In the genomic region with DNA sequence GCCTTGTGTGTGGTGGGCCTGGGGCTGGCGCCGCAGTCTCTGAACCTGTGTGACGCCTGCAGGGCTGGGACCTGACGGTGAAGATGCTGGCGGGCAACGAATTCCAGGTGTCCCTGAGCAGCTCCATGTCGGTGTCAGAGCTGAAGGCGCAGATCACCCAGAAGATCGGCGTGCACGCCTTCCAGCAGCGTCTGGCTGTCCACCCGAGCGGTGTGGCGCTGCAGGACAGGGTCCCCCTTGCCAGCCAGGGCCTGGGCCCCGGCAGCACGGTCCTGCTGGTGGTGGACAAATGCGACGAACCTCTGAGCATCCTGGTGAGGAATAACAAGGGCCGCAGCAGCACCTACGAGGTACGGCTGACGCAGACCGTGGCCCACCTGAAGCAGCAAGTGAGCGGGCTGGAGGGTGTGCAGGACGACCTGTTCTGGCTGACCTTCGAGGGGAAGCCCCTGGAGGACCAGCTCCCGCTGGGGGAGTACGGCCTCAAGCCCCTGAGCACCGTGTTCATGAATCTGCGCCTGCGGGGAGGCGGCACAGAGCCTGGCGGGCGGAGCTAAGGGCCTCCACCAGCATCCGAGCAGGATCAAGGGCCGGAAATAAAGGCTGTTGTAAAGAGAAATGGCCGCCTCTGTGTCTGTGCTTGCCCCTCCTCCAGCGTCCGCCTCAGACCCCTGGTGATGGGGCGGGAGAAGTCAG, we compare ENCODE assay signal across 1 cellular context.
TF ChIP-seq lines count a peak whose summit lies in the region.

No MANE protein-coding gene starts in this region.

TF ChIP-seq in H1, 55 proteins besides CTCF, POLR2A, EP300 and RAD21:
- TF ChIP-seq SIRT6 (IDR thresholded peaks at IDR 0.05; ENCODE audit: low read length) (no peak), YY1 (IDR thresholded peaks at IDR 0.05; ENCODE audit: low read depth, low read length) (peak; percentile 45; the same call in 1 of the 2 replicates)
TF ChIP-seq in H1: peak in this region for 1.
